Comparison of ENCODE assay signal across 23 cellular contexts in the genomic region with DNA sequence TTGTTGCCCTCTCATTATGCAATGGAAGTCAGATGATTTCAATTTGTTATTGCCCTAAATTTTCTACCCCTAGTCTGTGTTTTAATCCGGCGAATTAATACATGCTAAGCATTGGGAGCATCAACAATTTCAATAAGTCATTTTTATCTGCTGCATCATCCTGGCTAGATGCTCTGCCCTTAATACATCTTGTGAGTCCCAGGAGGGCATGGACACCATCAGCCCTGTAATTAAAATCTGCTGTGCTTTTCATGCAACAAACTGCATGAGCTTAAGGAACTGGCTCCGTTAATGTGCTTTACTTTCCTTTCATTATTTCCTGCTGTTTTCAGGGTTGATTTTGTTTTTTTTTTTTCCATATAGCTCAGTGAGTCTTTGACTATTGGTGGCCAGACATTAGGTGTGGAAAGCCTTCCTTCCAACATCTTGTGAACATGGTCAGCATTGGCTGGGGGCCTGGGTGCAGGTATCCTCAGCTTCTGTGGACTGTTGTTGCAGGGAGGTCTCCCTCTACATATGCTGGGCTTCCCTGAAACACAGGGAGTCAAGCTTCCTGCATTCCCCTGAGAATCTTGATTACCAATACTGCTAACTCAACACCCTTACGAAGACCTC. TPM values are rescaled to one million over a fixed set of nuclear protein-coding genes. Genes with fewer than 3 reads are reported as not detected.
DNase-seq lines count a peak whose midpoint lies in the region; ATAC-seq, FAIRE-seq and TF ChIP-seq lines count a peak whose summit lies in the region.
"Had no signal": no experiment of that assay in that cellular context is flagged by ENCODE, and none has a peak within 500 bp of the region (broad histone marks: within the 10 kb centered on the region; RNA-seq: fewer than 3 reads in every experiment).

No MANE protein-coding gene starts in this region.

- H3K27me3 ChIP-seq in body of pancreas: no peaks in the 10 kb centered on the region
- no peaks in the 10 kb centered on the region for H3K27me3 ChIP-seq in pancreas
- H3K27me3 ChIP-seq in vagina: no peaks in the 10 kb centered on the region
- H3K27me3 ChIP-seq: gastrocnemius medialis had no signal

- TF ChIP-seq CTCF in AG10803 (conservative IDR thresholded peaks at IDR 0.05; ENCODE audit: low read length) (no peak), body of pancreas (IDR thresholded peaks at IDR 0.05) (no peak), pancreas (IDR thresholded peaks at IDR 0.05) (no peak), vagina (IDR thresholded peaks at IDR 0.05) (no peak)

- DNase-seq in AG10803 (ENCODE audit: low read depth) (peak; percentile 43), DMS79 (lab: John Stamatoyannopoulos, UW) (peak; percentile 39), body of pancreas (no peak), pancreas (peak in 1 of 6 donors; percentile 24), kidney glomerular epithelial cell (lab: John Stamatoyannopoulos, UW) (no peak), vagina (ENCODE audit: extremely low spot score in 2 of 2) (no peak)
- DNase-seq: activated CD4-positive, alpha-beta memory T cell treated with anti-CD3 and anti-CD28 coated beads, Interleukin-2, amount 10 ng/mL, durations not matched to agents 7 days and 5 days; activated T-cell treated with anti-CD3 and anti-CD28 coated beads, Interleukin-2, amount 50 U/mL, for 4 hours; DMS 273 treated with DMSO at 0.1 percent for 48 hours; gastrocnemius medialis; NCI-H187; occipital lobe; right cardiac atrium; SHP77 treated with DMSO at 0.1 percent for 48 hours; stimulated activated naive CD8-positive, alpha-beta T cell treated with anti-CD3 and anti-CD28 coated beads, Interleukin-15, Interleukin-2, amounts not matched to agents 100 U/mL and 50 U/mL, for 24 hours; T-helper 1 cell had no signal

- intact Hi-C loops in body of pancreas (cut with DNase I): no loop called here
- intact Hi-C loops in pancreas (cut with DNase I): no loop called here
- intact Hi-C loops in vagina (cut with DNase I): no loop called here

- FAIRE-seq in pancreas (lab: Jason Lieb, UNC): no peak
- FAIRE-seq: colon, urothelium cell line had no signal

- peaks cover 39% of the 10 kb centered on the region for H3K4me1 ChIP-seq in body of pancreas
- H3K4me1 ChIP-seq in pancreas: peaks cover 4 to 31% (median 23%) of the 10 kb centered on the region in 3 donors
- no peaks in the 10 kb centered on the region for H3K4me1 ChIP-seq in vagina
- H3K4me1 ChIP-seq: gastrocnemius medialis had no signal

- TF ChIP-seq POLR2A in body of pancreas (IDR thresholded peaks at IDR 0.05): no peak
- no peak for TF ChIP-seq POLR2A in vagina (IDR thresholded peaks at IDR 0.05)

- 52 to 65% methylated on average over 4 of the region's 4 CpGs for WGBS in body of pancreas, 2 donors
- 57 to 68% methylated on average over 4 of the region's 4 CpGs for WGBS in pancreas, 2 donors

- H3K4me3 ChIP-seq in AG10803 (ENCODE audit: low read length): no peak overlapping the region
- H3K4me3 ChIP-seq in body of pancreas: no peak overlapping the region
- H3K4me3 ChIP-seq in pancreas: peak overlapping the region in 1 of 4 donors; percentile 14
- no peak overlapping the region for H3K4me3 ChIP-seq in vagina
- H3K4me3 ChIP-seq: gastrocnemius medialis had no signal

- H3K36me3 ChIP-seq in body of pancreas (replicated peaks in 1 of 2; ENCODE audit: insufficient read depth in 1 of 2, low read depth in 2 of 2) (no peaks in the 10 kb centered on the region), pancreas (no peaks in the 10 kb centered on the region), vagina (no peaks in the 10 kb centered on the region)
- H3K36me3 ChIP-seq: gastrocnemius medialis had no signal

- no peak for ATAC-seq in body of pancreas
- ATAC-seq in pancreas: no peak
- no peak for ATAC-seq in GM21723 (IDR thresholded peaks at IDR 0.05; ENCODE audit: unreplicated experiment)
- ATAC-seq: activated T-cell treated with anti-CD3 and anti-CD28 coated beads, Interleukin-2, amount 50 U/mL, for 4 hours; gastrocnemius medialis; right cardiac atrium; stimulated activated naive CD8-positive, alpha-beta T cell treated with anti-CD3 and anti-CD28 coated beads, Interleukin-15, Interleukin-2, amounts not matched to agents 100 U/mL and 50 U/mL, for 24 hours had no signal

- H3K9me3 ChIP-seq in body of pancreas: no peaks in the 10 kb centered on the region
- no peaks in the 10 kb centered on the region for H3K9me3 ChIP-seq in pancreas
- no peaks in the 10 kb centered on the region for H3K9me3 ChIP-seq in vagina
- H3K9me3 ChIP-seq: gastrocnemius medialis had no signal

- H3K27ac ChIP-seq in body of pancreas: peak overlapping the region; percentile 70 to 85 (median 82)
- peak overlapping the region; percentile 53 to 81 (median 66) for H3K27ac ChIP-seq in pancreas
- H3K27ac ChIP-seq in vagina: no peak overlapping the region
- H3K27ac ChIP-seq: gastrocnemius medialis had no signal

RNA-seq across cellular contexts. Expression of a gene that starts 8.5 kb away (rescaled TPM):
- not detected for total RNA-seq in body of pancreas
- not detected for total RNA-seq in pancreas
- not detected for polyA plus RNA-seq in pancreas
- total RNA-seq in vagina: not detected
- total RNA-seq: activated CD4-positive, alpha-beta memory T cell treated with anti-CD3 and anti-CD28 coated beads, Interleukin-2, amount 10 ng/mL, durations not matched to agents 7 days and 5 days; activated T-cell treated with anti-CD3 and anti-CD28 coated beads, Interleukin-2, amount 50 U/mL, for 4 hours; gastrocnemius medialis; HT1080; liver; occipital lobe; OCI-LY7; right cardiac atrium had no signal
- polyA plus RNA-seq: BJ, liver, right cardiac atrium had no signal

Comparison
In these comparisons a context has a peak if more than half of its experiments do, and no peak if none do; other contexts are left out.
1. DNase-seq: peak in AG10803 (single experiment) and DMS79 (single experiment); none in body of pancreas (0 of 4), kidney glomerular epithelial cell (single experiment) and vagina (0 of 2).